4 cellular contexts compared by ENCODE assay signal in genomic region chr11:43214471-43214870, GRCh38.
TF ChIP-seq lines count a peak whose summit lies in the region.

No MANE protein-coding gene starts in this region.

TF ChIP-seq in HepG2, 621 proteins besides CTCF, POLR2A, EP300 and RAD21:
- TF ChIP-seq MAFK (conservative IDR thresholded peaks at IDR 0.05 in 1 of 2, IDR thresholded peaks at IDR 0.05 in 1 of 2; ENCODE audit: low read length in 2 of 2) (0 out of 4 replicates have a peak, but pooled peaks of 1 of the 2 experiments have one; percentile 2), ZNF567 (CRISPR knock-in tag; IDR thresholded peaks at IDR 0.05; ENCODE audit: borderline replicate concordance) (no peak), REST (IDR thresholded peaks at IDR 0.05; ENCODE audit: borderline replicate concordance in 1 of 2, low read depth in 1 of 2, low read length in 2 of 2) (peak; percentile 3 to 84; a peak in 3 of 4 replicates)

TF ChIP-seq in HEK293, 187 proteins besides CTCF, POLR2A, EP300 and RAD21:
- TF ChIP-seq REST (tag by site-specific recombination; IDR thresholded peaks at IDR 0.05) (0 out of 2 replicates have a peak, but pooled peaks have one; percentile 32), ZNF600 (tag by site-specific recombination; IDR thresholded peaks at IDR 0.05) (no peak), ZNF664 (tag by site-specific recombination; IDR thresholded peaks at IDR 0.05) (no peak)
TF ChIP-seq in HEK293: peak in this region for 1.

TF ChIP-seq in GM12878, 131 proteins besides CTCF, POLR2A, EP300 and RAD21:
- TF ChIP-seq NKRF (conservative IDR thresholded peaks at IDR 0.05): no peak
- TF ChIP-seq REST (IDR thresholded peaks at IDR 0.05; ENCODE audit: low read depth, low read length): peak; percentile 64; the same call in 1 of the 2 replicates

TF ChIP-seq in WTC11, 78 proteins besides CTCF, POLR2A, EP300 and RAD21:
- no peak for TF ChIP-seq SMAD4 (CRISPR knock-in tag; IDR thresholded peaks at IDR 0.05)
- no peak for TF ChIP-seq GABPB1 (CRISPR knock-in tag; IDR thresholded peaks at IDR 0.05)
- TF ChIP-seq HMGXB4 (CRISPR knock-in tag; IDR thresholded peaks at IDR 0.05): no peak
- no peak for TF ChIP-seq RORB (CRISPR knock-in tag; IDR thresholded peaks at IDR 0.05)
- no peak for TF ChIP-seq USF2 (CRISPR knock-in tag; IDR thresholded peaks at IDR 0.05)
- TF ChIP-seq E2F5 (CRISPR knock-in tag; IDR thresholded peaks at IDR 0.05): no peak
- no peak for TF ChIP-seq ATF3 (CRISPR knock-in tag; conservative IDR thresholded peaks at IDR 0.05)
- no peak for TF ChIP-seq ZNF396 (CRISPR knock-in tag; IDR thresholded peaks at IDR 0.05; ENCODE audit: borderline replicate concordance)
- no peak for TF ChIP-seq ZMAT4 (CRISPR knock-in tag; IDR thresholded peaks at IDR 0.05)
- TF ChIP-seq GTF2I (CRISPR knock-in tag; conservative IDR thresholded peaks at IDR 0.05): no peak
- TF ChIP-seq TCF7 (CRISPR knock-in tag; IDR thresholded peaks at IDR 0.05; ENCODE audit: low read depth): no peak
- TF ChIP-seq ESRRA (CRISPR knock-in tag; IDR thresholded peaks at IDR 0.05; ENCODE audit: borderline replicate concordance): no peak
- no peak for TF ChIP-seq ZNF281 (CRISPR knock-in tag; IDR thresholded peaks at IDR 0.05)
- no peak for TF ChIP-seq ZNF425 (CRISPR knock-in tag; conservative IDR thresholded peaks at IDR 0.05)
- TF ChIP-seq FOXK1 (CRISPR knock-in tag; IDR thresholded peaks at IDR 0.05): no peak
- TF ChIP-seq FOXP4 (CRISPR knock-in tag; IDR thresholded peaks at IDR 0.05): no peak
- no peak for TF ChIP-seq HMGA2 (CRISPR knock-in tag; IDR thresholded peaks at IDR 0.05)
- no peak for TF ChIP-seq ETV6 (CRISPR knock-in tag; IDR thresholded peaks at IDR 0.05)
TF ChIP-seq in WTC11: peak in this region for 0.
